ENCODE assay signal across 20 cellular contexts in the genomic region with DNA sequence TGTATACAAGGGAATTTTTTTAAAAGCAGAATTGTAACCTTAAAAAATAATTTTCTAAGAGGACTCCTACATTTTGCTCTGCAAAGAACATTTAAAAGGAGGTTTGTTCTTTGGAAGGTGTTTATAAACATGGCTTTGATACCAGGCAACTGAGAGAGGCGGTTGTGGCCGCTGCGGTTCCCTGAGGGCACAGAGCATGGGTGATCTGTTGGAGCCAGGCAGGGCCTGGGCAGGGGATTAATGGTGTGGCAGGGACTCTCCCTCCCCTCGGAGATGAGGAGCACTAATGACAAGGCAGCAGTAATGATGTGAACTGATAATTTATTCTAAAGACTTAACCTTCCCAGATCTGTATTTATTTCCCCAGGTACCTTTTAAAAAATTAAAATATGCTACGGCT.
DNase-seq lines count a peak whose midpoint lies in the region; ATAC-seq and TF ChIP-seq lines count a peak whose summit lies in the region.
"Had no signal": no experiment of that assay in that cellular context is flagged by ENCODE, and none has a peak within 500 bp of the region (broad histone marks: within the 10 kb centered on the region; RNA-seq: fewer than 3 reads in every experiment).

No MANE protein-coding gene starts in this region.

- no peaks in the 10 kb centered on the region for H3K27me3 Mint-ChIP-seq in stimulated activated naive CD8-positive, alpha-beta T cell treated with anti-CD3 and anti-CD28 coated beads, Interleukin-15, Interleukin-2, amounts not matched to agents 100 ng/mL and 50 ng/mL, for 24 hours
- no peaks in the 10 kb centered on the region for H3K27me3 Mint-ChIP-seq in WTC11 (ENCODE audit: low read depth)
- H3K27me3 Mint-ChIP-seq in nephron (ENCODE audit: low read depth) = no peaks in the 10 kb centered on the region
- H3K27me3 Mint-ChIP-seq: CD4-positive, alpha-beta T cell had no signal

- H3K27ac Mint-ChIP-seq in stimulated activated naive CD8-positive, alpha-beta T cell treated with anti-CD3 and anti-CD28 coated beads, Interleukin-15, Interleukin-2, amounts not matched to agents 100 ng/mL and 50 ng/mL, for 24 hours = peak overlapping the region; percentile 45
- H3K27ac Mint-ChIP-seq in WTC11 (peak overlapping the region; percentile 82; the same call in 1 of the 2 replicates), nephron (peak overlapping the region in 2 of 3 experiments; percentile 28 to 39)
- H3K27ac Mint-ChIP-seq: CD4-positive, alpha-beta T cell had no signal

- no peak for ATAC-seq in stimulated activated naive CD8-positive, alpha-beta T cell treated with anti-CD3 and anti-CD28 coated beads, Interleukin-15, Interleukin-2, amounts not matched to agents 100 U/mL and 50 U/mL, for 24 hours
- ATAC-seq in WTC11 = no peak
- ATAC-seq in GM18870 (IDR thresholded peaks at IDR 0.05; ENCODE audit: unreplicated experiment) = no peak

- CTCF ChIA-PET in WTC11 (lab: Charles Lee) = no interaction called here

- POLR2A ChIA-PET in WTC11 (lab: Charles Lee) = no interaction called here

- peaks cover 16% of the 10 kb centered on the region for H3K36me3 Mint-ChIP-seq in stimulated activated naive CD8-positive, alpha-beta T cell treated with anti-CD3 and anti-CD28 coated beads, Interleukin-15, Interleukin-2, amounts not matched to agents 100 ng/mL and 50 ng/mL, for 24 hours (ENCODE audit: low read depth)
- H3K36me3 Mint-ChIP-seq in WTC11 (no peaks in the 10 kb centered on the region), nephron (ENCODE audit: low read depth) (peaks cover 3% of the 10 kb centered on the region)

- no peaks in the 10 kb centered on the region for H3K9me3 Mint-ChIP-seq in stimulated activated naive CD8-positive, alpha-beta T cell treated with anti-CD3 and anti-CD28 coated beads, Interleukin-15, Interleukin-2, amounts not matched to agents 100 ng/mL and 50 ng/mL, for 24 hours
- H3K9me3 Mint-ChIP-seq in WTC11 (no peaks in the 10 kb centered on the region), nephron (no peaks in the 10 kb centered on the region)
- H3K9me3 Mint-ChIP-seq: CD4-positive, alpha-beta T cell had no signal

- DNase-seq in stimulated activated naive CD8-positive, alpha-beta T cell treated with anti-CD3 and anti-CD28 coated beads, Interleukin-15, Interleukin-2, amounts not matched to agents 100 U/mL and 50 U/mL, for 24 hours = no peak
- DNase-seq in WTC11 (ENCODE audit: low spot score) (no peak), Kasumi-1 (lab: John Stamatoyannopoulos, UW) (no peak)
- DNase-seq in stimulated activated CD4-positive, alpha-beta T cell treated with anti-CD3 and anti-CD28 coated beads, Interleukin-15, amount 100 ng/mL, for 24 hours = no peak
- DNase-seq: CD4-positive, alpha-beta T cell; COR-L47; DMS79; GM23248; NCI-H1092; NCI-H1436; NCI-H2029; NCI-H2171; NCI-H345; NCI-H524; NCI-H774; NK-92 treated with Interleukin-12 subunit alpha and Interleukin-12 subunit beta, amount 100 ng/mL, for 24 hours; Peyer's patch had no signal

- H3K4me1 Mint-ChIP-seq in stimulated activated naive CD8-positive, alpha-beta T cell treated with anti-CD3 and anti-CD28 coated beads, Interleukin-15, Interleukin-2, amounts not matched to agents 100 ng/mL and 50 ng/mL, for 24 hours (ENCODE audit: low read depth) = peaks cover 13% of the 10 kb centered on the region
- peaks cover 3% of the 10 kb centered on the region; the same call in 1 of the 2 replicates for H3K4me1 Mint-ChIP-seq in WTC11
- peaks cover 21% of the 10 kb centered on the region for H3K4me1 Mint-ChIP-seq in nephron

- TF ChIP-seq CTCF in WTC11 (IDR thresholded peaks at IDR 0.05) (no peak), nephron (IDR thresholded peaks at IDR 0.05; ENCODE audit: unreplicated experiment in 3 of 3) (no peak)

- no peak overlapping the region for H3K4me3 Mint-ChIP-seq in stimulated activated naive CD8-positive, alpha-beta T cell treated with anti-CD3 and anti-CD28 coated beads, Interleukin-15, Interleukin-2, amounts not matched to agents 100 ng/mL and 50 ng/mL, for 24 hours
- H3K4me3 Mint-ChIP-seq in WTC11 (no peak overlapping the region), nephron (no peak overlapping the region)
- H3K4me3 Mint-ChIP-seq: CD4-positive, alpha-beta T cell had no signal

TF ChIP-seq in WTC11, 78 proteins besides CTCF, POLR2A, EP300 and RAD21 (continues in another document):
- TF ChIP-seq JUN (CRISPR knock-in tag; IDR thresholded peaks at IDR 0.05) (no peak), ZNF423 (CRISPR knock-in tag; IDR thresholded peaks at IDR 0.05) (no peak), SP1 (CRISPR knock-in tag; conservative IDR thresholded peaks at IDR 0.05) (no peak), ZNF396 (CRISPR knock-in tag; IDR thresholded peaks at IDR 0.05; ENCODE audit: borderline replicate concordance) (no peak), FOXJ3 (CRISPR knock-in tag; IDR thresholded peaks at IDR 0.05; ENCODE audit: borderline replicate concordance) (no peak), KAT7 (CRISPR knock-in tag; IDR thresholded peaks at IDR 0.05; ENCODE audit: borderline replicate concordance) (no peak), NR2C2 (CRISPR knock-in tag; IDR thresholded peaks at IDR 0.05) (no peak), EMX1 (CRISPR knock-in tag; IDR thresholded peaks at IDR 0.05) (no peak), CREM (CRISPR knock-in tag; IDR thresholded peaks at IDR 0.05) (no peak), MXD4 (CRISPR knock-in tag; IDR thresholded peaks at IDR 0.05; ENCODE audit: borderline replicate concordance) (no peak), ELF4 (CRISPR knock-in tag; IDR thresholded peaks at IDR 0.05; ENCODE audit: low read depth) (no peak)
- TF ChIP-seq, protein P1, sequence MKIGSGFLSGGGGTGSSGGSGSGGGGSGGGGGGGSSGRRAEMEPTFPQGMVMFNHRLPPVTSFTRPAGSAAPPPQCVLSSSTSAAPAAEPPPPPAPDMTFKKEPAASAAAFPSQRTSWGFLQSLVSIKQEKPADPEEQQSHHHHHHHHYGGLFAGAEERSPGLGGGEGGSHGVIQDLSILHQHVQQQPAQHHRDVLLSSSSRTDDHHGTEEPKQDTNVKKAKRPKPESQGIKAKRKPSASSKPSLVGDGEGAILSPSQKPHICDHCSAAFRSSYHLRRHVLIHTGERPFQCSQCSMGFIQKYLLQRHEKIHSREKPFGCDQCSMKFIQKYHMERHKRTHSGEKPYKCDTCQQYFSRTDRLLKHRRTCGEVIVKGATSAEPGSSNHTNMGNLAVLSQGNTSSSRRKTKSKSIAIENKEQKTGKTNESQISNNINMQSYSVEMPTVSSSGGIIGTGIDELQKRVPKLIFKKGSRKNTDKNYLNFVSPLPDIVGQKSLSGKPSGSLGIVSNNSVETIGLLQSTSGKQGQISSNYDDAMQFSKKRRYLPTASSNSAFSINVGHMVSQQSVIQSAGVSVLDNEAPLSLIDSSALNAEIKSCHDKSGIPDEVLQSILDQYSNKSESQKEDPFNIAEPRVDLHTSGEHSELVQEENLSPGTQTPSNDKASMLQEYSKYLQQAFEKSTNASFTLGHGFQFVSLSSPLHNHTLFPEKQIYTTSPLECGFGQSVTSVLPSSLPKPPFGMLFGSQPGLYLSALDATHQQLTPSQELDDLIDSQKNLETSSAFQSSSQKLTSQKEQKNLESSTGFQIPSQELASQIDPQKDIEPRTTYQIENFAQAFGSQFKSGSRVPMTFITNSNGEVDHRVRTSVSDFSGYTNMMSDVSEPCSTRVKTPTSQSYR (CRISPR knock-in tag; IDR thresholded peaks at IDR 0.05) = no peak
- TF ChIP-seq, protein P2, sequence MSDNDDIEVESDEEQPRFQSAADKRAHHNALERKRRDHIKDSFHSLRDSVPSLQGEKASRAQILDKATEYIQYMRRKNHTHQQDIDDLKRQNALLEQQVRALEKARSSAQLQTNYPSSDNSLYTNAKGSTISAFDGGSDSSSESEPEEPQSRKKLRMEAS (CRISPR knock-in tag; IDR thresholded peaks at IDR 0.05) = no peak
- TF ChIP-seq, protein P3, sequence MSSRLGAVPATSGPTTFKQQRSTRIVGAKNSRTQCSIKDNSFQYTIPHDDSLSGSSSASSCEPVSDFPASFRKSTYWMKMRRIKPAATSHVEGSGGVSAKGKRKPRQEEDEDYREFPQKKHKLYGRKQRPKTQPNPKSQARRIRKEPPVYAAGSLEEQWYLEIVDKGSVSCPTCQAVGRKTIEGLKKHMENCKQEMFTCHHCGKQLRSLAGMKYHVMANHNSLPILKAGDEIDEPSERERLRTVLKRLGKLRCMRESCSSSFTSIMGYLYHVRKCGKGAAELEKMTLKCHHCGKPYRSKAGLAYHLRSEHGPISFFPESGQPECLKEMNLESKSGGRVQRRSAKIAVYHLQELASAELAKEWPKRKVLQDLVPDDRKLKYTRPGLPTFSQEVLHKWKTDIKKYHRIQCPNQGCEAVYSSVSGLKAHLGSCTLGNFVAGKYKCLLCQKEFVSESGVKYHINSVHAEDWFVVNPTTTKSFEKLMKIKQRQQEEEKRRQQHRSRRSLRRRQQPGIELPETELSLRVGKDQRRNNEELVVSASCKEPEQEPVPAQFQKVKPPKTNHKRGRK (CRISPR knock-in tag; IDR thresholded peaks at IDR 0.05; ENCODE audit: borderline replicate concordance) = no peak
- TF ChIP-seq, protein P4, sequence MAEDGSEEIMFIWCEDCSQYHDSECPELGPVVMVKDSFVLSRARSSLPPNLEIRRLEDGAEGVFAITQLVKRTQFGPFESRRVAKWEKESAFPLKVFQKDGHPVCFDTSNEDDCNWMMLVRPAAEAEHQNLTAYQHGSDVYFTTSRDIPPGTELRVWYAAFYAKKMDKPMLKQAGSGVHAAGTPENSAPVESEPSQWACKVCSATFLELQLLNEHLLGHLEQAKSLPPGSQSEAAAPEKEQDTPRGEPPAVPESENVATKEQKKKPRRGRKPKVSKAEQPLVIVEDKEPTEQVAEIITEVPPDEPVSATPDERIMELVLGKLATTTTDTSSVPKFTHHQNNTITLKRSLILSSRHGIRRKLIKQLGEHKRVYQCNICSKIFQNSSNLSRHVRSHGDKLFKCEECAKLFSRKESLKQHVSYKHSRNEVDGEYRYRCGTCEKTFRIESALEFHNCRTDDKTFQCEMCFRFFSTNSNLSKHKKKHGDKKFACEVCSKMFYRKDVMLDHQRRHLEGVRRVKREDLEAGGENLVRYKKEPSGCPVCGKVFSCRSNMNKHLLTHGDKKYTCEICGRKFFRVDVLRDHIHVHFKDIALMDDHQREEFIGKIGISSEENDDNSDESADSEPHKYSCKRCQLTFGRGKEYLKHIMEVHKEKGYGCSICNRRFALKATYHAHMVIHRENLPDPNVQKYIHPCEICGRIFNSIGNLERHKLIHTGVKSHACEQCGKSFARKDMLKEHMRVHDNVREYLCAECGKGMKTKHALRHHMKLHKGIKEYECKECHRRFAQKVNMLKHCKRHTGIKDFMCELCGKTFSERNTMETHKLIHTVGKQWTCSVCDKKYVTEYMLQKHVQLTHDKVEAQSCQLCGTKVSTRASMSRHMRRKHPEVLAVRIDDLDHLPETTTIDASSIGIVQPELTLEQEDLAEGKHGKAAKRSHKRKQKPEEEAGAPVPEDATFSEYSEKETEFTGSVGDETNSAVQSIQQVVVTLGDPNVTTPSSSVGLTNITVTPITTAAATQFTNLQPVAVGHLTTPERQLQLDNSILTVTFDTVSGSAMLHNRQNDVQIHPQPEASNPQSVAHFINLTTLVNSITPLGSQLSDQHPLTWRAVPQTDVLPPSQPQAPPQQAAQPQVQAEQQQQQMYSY (CRISPR knock-in tag; IDR thresholded peaks at IDR 0.05) = no peak
